Comparison of ENCODE assay signal across 8 cellular contexts in genomic region chr9:125632321-125633115, GRCh38.
DNase-seq lines count a peak whose midpoint lies in the region; ATAC-seq lines count a peak whose summit lies in the region.

No MANE protein-coding gene starts in this region.

- no peaks in the 10 kb centered on the region for H3K9me3 Mint-ChIP-seq in activated CD8-positive, alpha-beta T cell treated with anti-CD3 and anti-CD28 coated beads, Interleukin-2, amount 10 ng/mL, durations not matched to agents 7 days and 5 days (ENCODE audit: insufficient read depth)
- no peaks in the 10 kb centered on the region for H3K9me3 Mint-ChIP-seq in naive B cell

- peaks cover 2% of the 10 kb centered on the region for H3K36me3 Mint-ChIP-seq in activated CD8-positive, alpha-beta T cell treated with anti-CD3 and anti-CD28 coated beads, Interleukin-2, amount 10 ng/mL, durations not matched to agents 7 days and 5 days (ENCODE audit: low read depth)
- H3K36me3 Mint-ChIP-seq in naive B cell: no peaks in the 10 kb centered on the region

- H3K4me3 Mint-ChIP-seq in activated CD8-positive, alpha-beta T cell treated with anti-CD3 and anti-CD28 coated beads, Interleukin-2, amount 10 ng/mL, durations not matched to agents 7 days and 5 days: no peak overlapping the region
- H3K4me3 Mint-ChIP-seq in naive B cell: peak overlapping the region; percentile 6 to 82 (median 70)

- peak; percentile 34 for DNase-seq in Ammon's horn (ENCODE audit: low spot score)
- peak; percentile 48 for DNase-seq in NCI-H146 (lab: John Stamatoyannopoulos, UW)
- DNase-seq in activated CD8-positive, alpha-beta T cell treated with anti-CD3 and anti-CD28 coated beads, Interleukin-2, amount 10 ng/mL, durations not matched to agents 7 days and 5 days: peak; percentile 49
- peak; percentile 73 for DNase-seq in naive B cell
- DNase-seq in activated gamma-delta T cell treated with Interleukin-2 at 50 U/mL for 16 hours: no peak
- DNase-seq in amygdala (lab: John Stamatoyannopoulos, UW): no peak

- CTCF ChIA-PET in activated CD8-positive, alpha-beta T cell treated with anti-CD3 and anti-CD28 coated beads, Interleukin-2, amount 10 ng/mL, durations not matched to agents 7 days and 5 days (lab: Charles Lee): interaction anchor here (0.7 to 2.0 kb wide), 8 partner anchors 15 to 225 kb away, joined by 3 to 10 read pairs (median 4); no protein-coding TSS in a partner anchor

- no peaks in the 10 kb centered on the region for H3K27me3 Mint-ChIP-seq in activated CD8-positive, alpha-beta T cell treated with anti-CD3 and anti-CD28 coated beads, Interleukin-2, amount 10 ng/mL, durations not matched to agents 7 days and 5 days (ENCODE audit: low read depth)
- H3K27me3 Mint-ChIP-seq in naive B cell: no peaks in the 10 kb centered on the region

- peak; percentile 34 for ATAC-seq in GM18519 (IDR thresholded peaks at IDR 0.05; ENCODE audit: low FRiP score, unreplicated experiment)
- peak; percentile 60 for ATAC-seq in HG02852 (IDR thresholded peaks at IDR 0.05; ENCODE audit: unreplicated experiment)
- ATAC-seq in activated CD8-positive, alpha-beta T cell treated with anti-CD3 and anti-CD28 coated beads, Interleukin-2, amount 10 ng/mL, durations not matched to agents 7 days and 5 days: peak; percentile 79
- peak; percentile 73 to 75 for ATAC-seq in naive B cell (ENCODE audit: low read depth in 2 of 2)

- peaks cover 56% of the 10 kb centered on the region for H3K4me1 Mint-ChIP-seq in activated CD8-positive, alpha-beta T cell treated with anti-CD3 and anti-CD28 coated beads, Interleukin-2, amount 10 ng/mL, durations not matched to agents 7 days and 5 days (ENCODE audit: low read depth)
- peaks cover 67 to 92% (median 86%) of the 10 kb centered on the region in 3 donors for H3K4me1 Mint-ChIP-seq in naive B cell

- H3K27ac Mint-ChIP-seq in activated CD8-positive, alpha-beta T cell treated with anti-CD3 and anti-CD28 coated beads, Interleukin-2, amount 10 ng/mL, durations not matched to agents 7 days and 5 days: peak overlapping the region; percentile 39
- H3K27ac Mint-ChIP-seq in naive B cell: peak overlapping the region; percentile 37 to 94 (median 74)

- POLR2A ChIA-PET in activated CD8-positive, alpha-beta T cell treated with anti-CD3 and anti-CD28 coated beads, Interleukin-2, amount 10 ng/mL, durations not matched to agents 7 days and 5 days (lab: Charles Lee): interaction anchor here (0.9 kb wide), 1 partner anchor 74 kb away, joined by 4 read pairs; the partner anchor contains the start of gene MAPKAP1

Comparison
In these comparisons a context has a peak if more than half of its experiments do, and no peak if none do; other contexts are left out.
1. DNase-seq: peak in Ammon's horn (single experiment), NCI-H146 (single experiment), activated CD8-positive, alpha-beta T cell treated with anti-CD3 and anti-CD28 coated beads, Interleukin-2, amount 10 ng/mL, durations not matched to agents 7 days and 5 days (single experiment) and naive B cell (single experiment); none in activated gamma-delta T cell treated with Interleukin-2 at 50 U/mL for 16 hours (single experiment) and amygdala (0 of 56).
2. Peak in every context shown above with its lines, with median percentiles within 50 percentile points of each other: ATAC-seq.